Comparison of ENCODE assay signal across 8 cellular contexts in genomic region chr5:474232-474825, GRCh38. TPM values are rescaled to one million over a fixed set of nuclear protein-coding genes. Genes with fewer than 3 reads are reported as not detected.
DNase-seq lines count a peak whose midpoint lies in the region; ATAC-seq, FAIRE-seq and TF ChIP-seq lines count a peak whose summit lies in the region.
"Not testable (repeated sequence)": the region's sequence is repeated elsewhere in the genome, so short reads cannot be mapped to it uniquely, and the experiment has no call there.

No MANE protein-coding gene starts in this region.

- TF ChIP-seq CTCF in endodermal cell (conservative IDR thresholded peaks at IDR 0.05); keratinocyte (optimal IDR thresholded peaks at IDR 0.05 in 1 of 3, IDR thresholded peaks at IDR 0.05 in 1 of 3, conservative IDR thresholded peaks at IDR 0.05 in 1 of 3; ENCODE audit: extremely low read depth in 1 of 3, insufficient read depth in 2 of 3, low read length in 3 of 3); neutrophil (IDR thresholded peaks at IDR 0.05): not testable (repeated sequence)

- not testable (repeated sequence) for FAIRE-seq in keratinocyte (lab: Jason Lieb, UNC)

- not testable (repeated sequence) for H3K9me1 ChIP-seq in keratinocyte (ENCODE audit: control insufficient read depth, extremely low read depth, insufficient read depth, low read length)

- not testable (repeated sequence) for ATAC-seq in CD4-positive, CD25-positive, alpha-beta regulatory T cell (ENCODE audit: low read depth in 2 of 2); T-cell (replicated peaks in 1 of 4); activated naive CD8-positive, alpha-beta T cell treated with anti-CD3 and anti-CD28 coated beads, Interleukin-2, amount 10 ng/mL, durations not matched to agents 7 days and 5 days (ENCODE audit: low read depth)

- H3K27me3 ChIP-seq in CD4-positive, CD25-positive, alpha-beta regulatory T cell (ENCODE audit: control insufficient read depth, insufficient read depth, low read length): not testable (repeated sequence)
- H3K27me3 ChIP-seq in HUES6 (ENCODE audit: control insufficient read depth, insufficient read depth, low read length) (peaks cover 22% of the 10 kb centered on the region), endodermal cell (ENCODE audit: control insufficient read depth, insufficient read depth, low read length, poor library complexity, severe bottlenecking) (peaks cover 18% of the 10 kb centered on the region), keratinocyte (ENCODE audit: control insufficient read depth, extremely low read depth, insufficient read depth, low read length) (peaks cover 26% of the 10 kb centered on the region), neutrophil (peaks cover 60% of the 10 kb centered on the region), subcutaneous abdominal adipose tissue (ENCODE audit: control insufficient read depth in 5 of 5, insufficient read depth in 4 of 5, low read length in 5 of 5) (peaks cover 32 to 46% (median 37%) of the 10 kb centered on the region in 5 donors)

- peak overlapping the region; percentile 26 for H3K4me3 ChIP-seq in CD4-positive, CD25-positive, alpha-beta regulatory T cell (ENCODE audit: low read depth, low read length)
- H3K4me3 ChIP-seq in HUES6 (ENCODE audit: low read depth, low read length) (peak overlapping the region; percentile 65), endodermal cell (ENCODE audit: low read length) (peak overlapping the region; percentile 83), keratinocyte (ENCODE audit: control insufficient read depth in 2 of 3, extremely low read depth in 1 of 3, insufficient read depth in 2 of 3, low read depth in 1 of 3, low read length in 3 of 3) (peak overlapping the region; percentile 72 to 83 (median 81)), neutrophil (ENCODE audit: low read depth in 1 of 2, low read length in 1 of 2) (peak overlapping the region; percentile 70 to 83), subcutaneous abdominal adipose tissue (ENCODE audit: low read depth in 1 of 5, low read length in 5 of 5) (peak overlapping the region; percentile 53 to 79 (median 75))

- not testable (repeated sequence) for H3K9me3 Mint-ChIP-seq in CD4-positive, CD25-positive, alpha-beta regulatory T cell; T-cell; activated naive CD8-positive, alpha-beta T cell treated with anti-CD3 and anti-CD28 coated beads, Interleukin-2, amount 10 ng/mL, durations not matched to agents 7 days and 5 days; endodermal cell

- H3K27ac ChIP-seq in CD4-positive, CD25-positive, alpha-beta regulatory T cell (ENCODE audit: insufficient read depth, low read length, poor library complexity, severe bottlenecking); HUES6 (ENCODE audit: low read depth, low read length); endodermal cell (ENCODE audit: low read depth, low read length); keratinocyte (ENCODE audit: control insufficient read depth, insufficient read depth, low read length); neutrophil; subcutaneous abdominal adipose tissue (ENCODE audit: low read depth, low read length): not testable (repeated sequence)

- H3K4me1 Mint-ChIP-seq in CD4-positive, CD25-positive, alpha-beta regulatory T cell: peaks cover 0 to 29% (median 12%) of the 10 kb centered on the region in 4 donors
- peaks cover 24 to 25% (median 25%) of the 10 kb centered on the region in 3 donors for H3K4me1 Mint-ChIP-seq in T-cell
- H3K4me1 Mint-ChIP-seq in activated naive CD8-positive, alpha-beta T cell treated with anti-CD3 and anti-CD28 coated beads, Interleukin-2, amount 10 ng/mL, durations not matched to agents 7 days and 5 days; endodermal cell: not testable (repeated sequence)

- not testable (repeated sequence) for H2AFZ ChIP-seq in keratinocyte (ENCODE audit: control insufficient read depth, low read length)

- DNase-seq in CD4-positive, CD25-positive, alpha-beta regulatory T cell; T-cell; endodermal cell; keratinocyte (ENCODE audit: low read depth, low spot score): not testable (repeated sequence)
- DNase-seq in activated naive CD8-positive, alpha-beta T cell treated with anti-CD3 and anti-CD28 coated beads, Interleukin-2, amount 10 ng/mL, durations not matched to agents 7 days and 5 days: peak; percentile 28

- not testable (repeated sequence) for H3K9me3 ChIP-seq in CD4-positive, CD25-positive, alpha-beta regulatory T cell (ENCODE audit: control insufficient read depth in 2 of 2, low read length in 2 of 2); HUES6 (ENCODE audit: control insufficient read depth, insufficient read depth, low read depth, low read length); endodermal cell (ENCODE audit: control insufficient read depth, low read length); keratinocyte (ENCODE audit: control insufficient read depth, low read depth, low read length); neutrophil; subcutaneous abdominal adipose tissue (ENCODE audit: control insufficient read depth in 5 of 5, low read length in 5 of 5)

- not testable (repeated sequence) for H4K20me1 ChIP-seq in keratinocyte (ENCODE audit: control insufficient read depth, extremely low read depth, insufficient read depth, low read length)

- not testable (repeated sequence) for H3K36me3 Mint-ChIP-seq in CD4-positive, CD25-positive, alpha-beta regulatory T cell; T-cell; activated naive CD8-positive, alpha-beta T cell treated with anti-CD3 and anti-CD28 coated beads, Interleukin-2, amount 10 ng/mL, durations not matched to agents 7 days and 5 days; endodermal cell (ENCODE audit: low read depth)

- H3K36me3 ChIP-seq in CD4-positive, CD25-positive, alpha-beta regulatory T cell (ENCODE audit: control insufficient read depth, insufficient read depth, low read length): peaks cover 12% of the 10 kb centered on the region
- H3K36me3 ChIP-seq in HUES6 (ENCODE audit: control insufficient read depth, insufficient read depth, low read length) (peaks cover 12% of the 10 kb centered on the region; the same call in 1 of the 2 replicates), neutrophil (peaks cover 18% of the 10 kb centered on the region), subcutaneous abdominal adipose tissue (ENCODE audit: control insufficient read depth in 5 of 5, insufficient read depth in 5 of 5, low read length in 5 of 5) (peaks cover 0 to 12% (median 4%) of the 10 kb centered on the region in 5 donors)
- not testable (repeated sequence) for H3K36me3 ChIP-seq in endodermal cell (ENCODE audit: control insufficient read depth, insufficient read depth, low read length); keratinocyte (ENCODE audit: control insufficient read depth in 2 of 2, extremely low read depth in 1 of 2, insufficient read depth in 2 of 2, low read length in 2 of 2)

- WGBS in endodermal cell (ENCODE audit: insufficient coverage in 1 of 2, insufficient read length in 1 of 2), 2 experiments: 1% methylated on average over 32 of the region's 50 CpGs; no CpG with 5 or more reads in 1 of the 2 experiments

- H3K9ac ChIP-seq in HUES6 (ENCODE audit: low read length) (peak overlapping the region; percentile 44), subcutaneous abdominal adipose tissue (ENCODE audit: low read length in 5 of 5) (peak overlapping the region in 2 of 5 donors; percentile 73 to 85)
- H3K9ac ChIP-seq in endodermal cell (ENCODE audit: extremely low read depth, low read length, poor library complexity, severe bottlenecking); keratinocyte (ENCODE audit: control insufficient read depth, extremely low read depth, insufficient read depth, low read length): not testable (repeated sequence)

- dilution Hi-C loops in keratinocyte (cut with MboI; ENCODE audit: extremely low pct_ligation_motif_present, low sequenced_read_pairs): not testable (repeated sequence)

- POLR2A ChIA-PET in T-cell (lab: Charles Lee): interaction anchor here (0.6 to 0.7 kb wide), 3 partner anchors 9 to 445 kb away, joined by 5 to 6 read pairs (median 5); no protein-coding TSS in a partner anchor
- POLR2A ChIA-PET in activated naive CD8-positive, alpha-beta T cell treated with anti-CD3 and anti-CD28 coated beads, Interleukin-2, amount 10 ng/mL, durations not matched to agents 7 days and 5 days (lab: Charles Lee): interaction anchor here (1.3 to 2.3 kb wide), 4 partner anchors 11 to 257 kb away, joined by 3 to 10 read pairs (median 4); partner anchors contain the start of genes CCDC127 and SDHA

- peaks cover 16% of the 10 kb centered on the region for H3K79me2 ChIP-seq in keratinocyte (ENCODE audit: control insufficient read depth, insufficient read depth, low read length)

- H3K27ac Mint-ChIP-seq in CD4-positive, CD25-positive, alpha-beta regulatory T cell: peak overlapping the region in 1 of 3 donors; percentile 71
- not testable (repeated sequence) for H3K27ac Mint-ChIP-seq in T-cell; activated naive CD8-positive, alpha-beta T cell treated with anti-CD3 and anti-CD28 coated beads, Interleukin-2, amount 10 ng/mL, durations not matched to agents 7 days and 5 days; endodermal cell

- peaks cover 35% of the 10 kb centered on the region for H3K4me1 ChIP-seq in CD4-positive, CD25-positive, alpha-beta regulatory T cell (ENCODE audit: control insufficient read depth, insufficient read depth, low read length, poor library complexity, severe bottlenecking)
- H3K4me1 ChIP-seq in HUES6 (ENCODE audit: control insufficient read depth, insufficient read depth, low read length): peaks cover 12% of the 10 kb centered on the region; the same call in 1 of the 2 replicates
- H3K4me1 ChIP-seq in endodermal cell (ENCODE audit: control insufficient read depth, insufficient read depth, low read length): not testable (repeated sequence)
- peaks cover 20% of the 10 kb centered on the region for H3K4me1 ChIP-seq in keratinocyte (ENCODE audit: control insufficient read depth, extremely low read depth, insufficient read depth, low read length)
- H3K4me1 ChIP-seq in neutrophil (ENCODE audit: control insufficient read depth in 1 of 2, insufficient read depth in 1 of 2, low read depth in 1 of 2, low read length in 1 of 2): peaks cover 19 to 24% of the 10 kb centered on the region in 2 experiments
- peaks cover 0 to 44% (median 36%) of the 10 kb centered on the region in 5 donors for H3K4me1 ChIP-seq in subcutaneous abdominal adipose tissue (ENCODE audit: control insufficient read depth in 5 of 5, insufficient read depth in 5 of 5, low read length in 5 of 5)

- peak overlapping the region; percentile 86 for H3K4me2 ChIP-seq in keratinocyte (ENCODE audit: control insufficient read depth, extremely low read depth, insufficient read depth, low read depth, low read length)

- peaks cover 16% of the 10 kb centered on the region for H3K27me3 Mint-ChIP-seq in CD4-positive, CD25-positive, alpha-beta regulatory T cell
- H3K27me3 Mint-ChIP-seq in T-cell (peaks cover 0 to 15% of the 10 kb centered on the region in 2 donors), endodermal cell (ENCODE audit: insufficient read depth) (peaks cover 23% of the 10 kb centered on the region)
- not testable (repeated sequence) for H3K27me3 Mint-ChIP-seq in activated naive CD8-positive, alpha-beta T cell treated with anti-CD3 and anti-CD28 coated beads, Interleukin-2, amount 10 ng/mL, durations not matched to agents 7 days and 5 days

- CTCF ChIA-PET in T-cell (lab: Charles Lee): not testable (repeated sequence)

- H3K4me3 Mint-ChIP-seq in CD4-positive, CD25-positive, alpha-beta regulatory T cell: peak overlapping the region; percentile 79 to 89 (median 86)
- H3K4me3 Mint-ChIP-seq in T-cell: peak overlapping the region; percentile 64 to 93 (median 84)
- peak overlapping the region; percentile 73 for H3K4me3 Mint-ChIP-seq in activated naive CD8-positive, alpha-beta T cell treated with anti-CD3 and anti-CD28 coated beads, Interleukin-2, amount 10 ng/mL, durations not matched to agents 7 days and 5 days
- H3K4me3 Mint-ChIP-seq in endodermal cell: peak overlapping the region; percentile 73

RNA-seq across cellular contexts. Expression of gene EXOC3, which starts 31.4 kb away (rescaled TPM):
- total RNA-seq in CD4-positive, CD25-positive, alpha-beta regulatory T cell: 95.4 TPM
- 10 to 100 TPM; 23.3 to 52.4 (median 31.9) TPM for polyA plus RNA-seq in CD4-positive, CD25-positive, alpha-beta regulatory T cell
- total RNA-seq in T-cell: 10 to 100 TPM; 81.6 to 99.8 (median 84.2) TPM
- total RNA-seq in activated naive CD8-positive, alpha-beta T cell treated with anti-CD3 and anti-CD28 coated beads, Interleukin-2, amount 10 ng/mL, durations not matched to agents 7 days and 5 days: 10 to 100 TPM; 72.4 to 77.5 TPM
- 10 to 100 TPM; 38.6 to 53.7 TPM for total RNA-seq in endodermal cell
- 41.4 TPM for polyA plus RNA-seq in endodermal cell (2013, experiment 1 of 2)
- 38.3 TPM for polyA plus RNA-seq in endodermal cell (2013, experiment 2 of 2)
- polyA plus RNA-seq in keratinocyte: 13.6 to 14.4 TPM (median 14.2 TPM) in 3 replicates
- polyA plus RNA-seq in keratinocyte (2011; ENCODE audit: low read depth): 28.9 TPM
- polyA plus RNA-seq in keratinocyte (2011; cell fraction: cytosol; rRNA removed): 11.4 and 14.7 TPM in 2 replicates
- polyA plus RNA-seq in keratinocyte (2011; cell fraction: nucleus; rRNA removed): 32.5 and 35.7 TPM in 2 replicates
- polyA plus RNA-seq in keratinocyte (2012; ENCODE audit: low replicate concordance): 23.7 and 26.2 TPM in 2 replicates
- 14.0 to 18.2 TPM (median 17.5 TPM) in 3 replicates for polyA minus RNA-seq in keratinocyte
- 11.7 TPM for polyA minus RNA-seq in keratinocyte (2011; cell fraction: cytosol; rRNA and poly(A)+ RNA removed)
- polyA minus RNA-seq in keratinocyte (2011; cell fraction: nucleus; rRNA and poly(A)+ RNA removed): 12.8 and 18.8 TPM in 2 replicates

RNA-seq across cellular contexts. Expression of gene SLC9A3, which starts 49.9 kb away (rescaled TPM):
- 2.0 TPM for total RNA-seq in CD4-positive, CD25-positive, alpha-beta regulatory T cell
- polyA plus RNA-seq in CD4-positive, CD25-positive, alpha-beta regulatory T cell: 1 to 10 TPM; 2.6 to 3.1 (median 2.9) TPM
- total RNA-seq in T-cell (1 to 10 TPM; 1.9 to 3.5 (median 2.5) TPM), endodermal cell (1 to 10 TPM; 1.3 to 1.5 TPM)
- 1 to 10 TPM; 2.0 to 2.3 TPM for total RNA-seq in activated naive CD8-positive, alpha-beta T cell treated with anti-CD3 and anti-CD28 coated beads, Interleukin-2, amount 10 ng/mL, durations not matched to agents 7 days and 5 days
- 1.5 TPM for polyA plus RNA-seq in endodermal cell (2013, experiment 1 of 2)
- polyA plus RNA-seq in endodermal cell (2013, experiment 2 of 2): 1.4 TPM
- 0.55 to 0.85 TPM (median 0.75 TPM) in 3 replicates for polyA plus RNA-seq in keratinocyte
- not detected for polyA plus RNA-seq in keratinocyte (2011; ENCODE audit: low read depth)
- polyA plus RNA-seq in keratinocyte (2011; cell fraction: cytosol; rRNA removed): 0.52 and 0.65 TPM in 2 replicates
- 1.4 and 1.7 TPM in 2 replicates for polyA plus RNA-seq in keratinocyte (2011; cell fraction: nucleus; rRNA removed)
- polyA plus RNA-seq in keratinocyte (2012; ENCODE audit: low replicate concordance): 0.64 and 1.3 TPM in 2 replicates
- 0.13 to 0.26 TPM (median 0.16 TPM) in 3 replicates for polyA minus RNA-seq in keratinocyte
- 0.38 TPM for polyA minus RNA-seq in keratinocyte (2011; cell fraction: cytosol; rRNA and poly(A)+ RNA removed)
- polyA minus RNA-seq in keratinocyte (2011; cell fraction: nucleus; rRNA and poly(A)+ RNA removed): 0.54 and 0.63 TPM in 2 replicates

Comparison
In these comparisons a context has a peak if more than half of its experiments do, and no peak if none do; other contexts are left out.
1. H3K4me3 ChIP-seq: peak in every context shown above with its lines; median percentile 83 in endodermal cell; 81 in keratinocyte; 76 in neutrophil; 75 in subcutaneous abdominal adipose tissue; 65 in HUES6; 26 in CD4-positive, CD25-positive, alpha-beta regulatory T cell.